27 cellular contexts compared by ENCODE assay signal in genomic region chr1:3155056-3155805, GRCh38.
"Had no signal": no experiment of that assay in that cellular context is flagged by ENCODE, and none has a peak within 500 bp of the region (broad histone marks: within the 10 kb centered on the region; RNA-seq: fewer than 3 reads in every experiment).

No MANE protein-coding gene starts in this region.

- H3K36me3 ChIP-seq: cardiac muscle cell, gastrocnemius medialis, right atrium auricular region, vagina had no signal

- H3K4me1 ChIP-seq: body of pancreas, gastrocnemius medialis, parathyroid adenoma, right atrium auricular region, testis, vagina had no signal

- H3K27me3 ChIP-seq: body of pancreas, cardiac muscle cell, right atrium auricular region, testis, vagina had no signal

- DNase-seq: activated CD4-positive, alpha-beta T cell treated with anti-CD3 and anti-CD28 coated beads for 1 hour; activated CD4-positive, alpha-beta T cell treated with anti-CD3 and anti-CD28 coated beads, Interleukin-2, amount 10 ng/mL, durations not matched to agents 7 days and 5 days; activated CD8-positive, alpha-beta T cell treated with anti-CD3 and anti-CD28 coated beads for 36 hours; activated gamma-delta T cell treated with Interleukin-2 at 50 U/mL for 16 hours; activated naive CD4-positive, alpha-beta T cell treated with anti-CD3 and anti-CD28 coated beads, Interleukin-2, amount 50 U/mL, for 16 hours; activated T-cell treated with anti-CD3 and anti-CD28 coated beads, Interleukin-2, amount 50 U/mL, for 4 hours; amniotic stem cell; body of pancreas; effector CD4-positive, alpha-beta T cell; erythroblast; gastrocnemius medialis; hippocampal formation; kidney; left colon; naive B cell; occipital lobe; stimulated activated CD4-positive, alpha-beta T cell treated with anti-CD3 and anti-CD28 coated beads, Interleukin-15, amount 100 ng/mL, for 24 hours; stimulated activated CD4-positive, alpha-beta T cell treated with anti-CD3 and anti-CD28 coated beads, Interleukin-2, amount 100 ng/mL, for 24 hours; stimulated activated naive B cell treated with anti-CD40 and anti-IgM and Interleukin-4, amounts not matched to agents 10 μg/mL and 1 μg/mL and 100 μg/mL, for 72 hours; T-helper 2 cell; testis had no signal

- H3K27ac ChIP-seq: body of pancreas, cardiac muscle cell, gastrocnemius medialis, parathyroid adenoma, right atrium auricular region, testis, vagina had no signal

- H3K9me3 ChIP-seq: body of pancreas, gastrocnemius medialis, right atrium auricular region, testis, vagina had no signal

- H3K4me3 ChIP-seq: body of pancreas, cardiac muscle cell, gastrocnemius medialis, right atrium auricular region, testis, vagina had no signal

- H3K9ac ChIP-seq: parathyroid adenoma had no signal

- ATAC-seq: activated CD8-positive, alpha-beta T cell treated with anti-CD3 and anti-CD28 coated beads for 36 hours; activated T-cell treated with anti-CD3 and anti-CD28 coated beads, Interleukin-2, amount 50 U/mL, for 4 hours; activated T-helper 17 cell treated with anti-CD3 and anti-CD28 coated beads, Interleukin-2, amount 50 U/mL, for 72 hours; body of pancreas; gastrocnemius medialis; left colon; stimulated activated naive B cell treated with anti-CD40 and anti-IgM and Interleukin-4, amounts not matched to agents 10 μg/mL and 1 μg/mL and 100 μg/mL, for 72 hours; WTC11 had no signal

- H2AFZ ChIP-seq: parathyroid adenoma had no signal
